Comparison of ENCODE assay signal across 8 cellular contexts in the genomic region with DNA sequence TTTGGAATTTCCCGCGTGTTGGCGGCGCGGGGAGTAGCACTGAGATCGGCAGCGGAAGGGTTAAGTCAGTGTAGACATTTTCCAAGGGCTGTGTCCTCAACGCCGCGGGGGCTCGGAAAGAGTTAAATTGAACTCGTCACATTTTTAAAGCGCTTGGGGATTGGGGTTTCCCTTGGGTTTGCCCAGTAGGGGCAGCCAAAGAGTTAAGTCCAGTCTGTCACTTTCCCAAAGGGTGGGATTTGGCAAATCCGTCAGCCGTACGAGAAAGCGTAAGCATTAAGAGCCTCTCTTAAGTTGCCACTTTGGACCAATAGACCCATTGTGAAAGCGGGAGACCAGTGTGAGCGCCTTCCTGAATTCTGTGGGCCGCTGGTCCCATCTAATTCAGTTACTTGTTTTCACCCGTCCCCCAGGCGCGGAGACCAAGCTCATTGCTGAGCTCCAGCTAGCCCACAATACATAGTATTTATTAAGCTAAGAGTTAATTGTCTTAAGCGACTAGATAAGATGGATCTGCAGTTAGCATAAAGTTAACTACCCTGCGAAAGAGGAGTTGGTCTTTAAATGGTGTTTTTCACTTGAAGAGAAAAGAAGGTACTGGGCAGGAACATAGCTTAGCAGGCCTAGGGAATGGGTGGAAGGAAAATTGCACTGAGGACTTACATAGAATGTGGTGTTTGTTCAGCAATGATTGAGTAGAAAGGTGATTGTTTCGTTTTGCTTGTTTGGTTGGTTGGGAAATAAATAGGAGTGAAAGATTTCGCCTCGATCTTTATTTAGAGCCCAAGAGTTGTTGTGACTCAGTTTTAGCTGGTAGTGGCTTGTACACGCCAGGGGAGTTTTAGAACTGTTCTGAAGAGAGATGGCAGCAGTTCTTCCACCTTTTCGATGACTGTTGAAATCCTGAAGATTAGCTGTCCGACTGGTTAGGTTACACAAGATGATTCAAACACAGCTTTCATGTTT. TPM values are rescaled to one million over a fixed set of nuclear protein-coding genes. Genes with fewer than 3 reads are reported as not detected.
DNase-seq lines count a peak whose midpoint lies in the region; ATAC-seq and TF ChIP-seq lines count a peak whose summit lies in the region.

No MANE protein-coding gene starts in this region.

- peak; percentile 13 for ATAC-seq in GM21825 (IDR thresholded peaks at IDR 0.05; ENCODE audit: unreplicated experiment)
- ATAC-seq in HG03565 (IDR thresholded peaks at IDR 0.05; ENCODE audit: unreplicated experiment): no peak

- H3K4me3 ChIP-seq in mononuclear cell (ENCODE audit: low read length) (peak overlapping the region; percentile 100), thyroid gland (replicated peaks in 1 of 3) (peak overlapping the region; percentile 82 to 93 (median 84))

- 2 to 3% methylated on average over 31 of the region's 31 CpGs for WGBS in thyroid gland, 2 donors

- H3K9me3 ChIP-seq in ES-I3 (ENCODE audit: control insufficient read depth, insufficient read depth, low read length) (no peaks in the 10 kb centered on the region), mononuclear cell (ENCODE audit: low read depth, low read length) (no peaks in the 10 kb centered on the region), thyroid gland (no peaks in the 10 kb centered on the region)

- DNase-seq in M059J (ENCODE audit: low read depth) (peak; percentile 51), activated T-cell treated with anti-CD3 and anti-CD28 coated beads for 1 hour (ENCODE audit: low read depth) (peak; percentile 3), erythroblast (lab: John Stamatoyannopoulos, UW) (peak; percentile 74 to 76), thyroid gland (peak; percentile 63 to 74)

- intact Hi-C loops in thyroid gland (cut with DNase I): loop anchor here (5.0 kb wide), 2 partner anchors 64 to 411 kb away; partner anchors contain the start of gene EDEM1

- no peak for TF ChIP-seq CTCF in thyroid gland (IDR thresholded peaks at IDR 0.05)

- TF ChIP-seq POLR2A in erythroblast (IDR thresholded peaks at IDR 0.05; ENCODE audit: low read length) (no peak), thyroid gland (IDR thresholded peaks at IDR 0.05) (peak in 1 of 2 donors; percentile 56)

- H3K36me3 ChIP-seq in ES-I3 (ENCODE audit: insufficient read depth, low read length) (no peaks in the 10 kb centered on the region), thyroid gland (no peaks in the 10 kb centered on the region)

- no peaks in the 10 kb centered on the region for H3K27me3 ChIP-seq in mononuclear cell (ENCODE audit: insufficient read depth, low read length)
- no peaks in the 10 kb centered on the region for H3K27me3 ChIP-seq in thyroid gland

- H3K27ac ChIP-seq in thyroid gland: peak overlapping the region; percentile 86 to 92 (median 87)

- peak overlapping the region; percentile 92 for H3K9ac ChIP-seq in ES-I3 (ENCODE audit: low read depth, low read length)

- H3K4me1 ChIP-seq in ES-I3 (ENCODE audit: insufficient read depth, low read length) (peaks cover 3% of the 10 kb centered on the region; the same call in 1 of the 2 replicates), mononuclear cell (ENCODE audit: insufficient read depth, low read length) (peaks cover 47% of the 10 kb centered on the region), thyroid gland (peaks cover 19 to 20% of the 10 kb centered on the region in 2 donors)

RNA-seq across cellular contexts. Expression of gene ARL8B, which starts 0.9 kb away (rescaled TPM):
- 25.9 and 40.9 TPM in 2 replicates for total RNA-seq in M059J (2014; rRNA removed; shearing (Covaris generic))
- total RNA-seq in mononuclear cell (106 TPM), thyroid gland (10 to 100 TPM; 51.2 to 75.9 (median 65.3) TPM)

Comparison
In these comparisons a context has a peak if more than half of its experiments do, and no peak if none do; other contexts are left out.
1. DNase-seq: peak in every context shown above with its lines; median percentile 75 in erythroblast; 68 in thyroid gland; 51 in M059J; 3 in activated T-cell treated with anti-CD3 and anti-CD28 coated beads for 1 hour.